ENCODE assay signal across 26 cellular contexts in the genomic region with DNA sequence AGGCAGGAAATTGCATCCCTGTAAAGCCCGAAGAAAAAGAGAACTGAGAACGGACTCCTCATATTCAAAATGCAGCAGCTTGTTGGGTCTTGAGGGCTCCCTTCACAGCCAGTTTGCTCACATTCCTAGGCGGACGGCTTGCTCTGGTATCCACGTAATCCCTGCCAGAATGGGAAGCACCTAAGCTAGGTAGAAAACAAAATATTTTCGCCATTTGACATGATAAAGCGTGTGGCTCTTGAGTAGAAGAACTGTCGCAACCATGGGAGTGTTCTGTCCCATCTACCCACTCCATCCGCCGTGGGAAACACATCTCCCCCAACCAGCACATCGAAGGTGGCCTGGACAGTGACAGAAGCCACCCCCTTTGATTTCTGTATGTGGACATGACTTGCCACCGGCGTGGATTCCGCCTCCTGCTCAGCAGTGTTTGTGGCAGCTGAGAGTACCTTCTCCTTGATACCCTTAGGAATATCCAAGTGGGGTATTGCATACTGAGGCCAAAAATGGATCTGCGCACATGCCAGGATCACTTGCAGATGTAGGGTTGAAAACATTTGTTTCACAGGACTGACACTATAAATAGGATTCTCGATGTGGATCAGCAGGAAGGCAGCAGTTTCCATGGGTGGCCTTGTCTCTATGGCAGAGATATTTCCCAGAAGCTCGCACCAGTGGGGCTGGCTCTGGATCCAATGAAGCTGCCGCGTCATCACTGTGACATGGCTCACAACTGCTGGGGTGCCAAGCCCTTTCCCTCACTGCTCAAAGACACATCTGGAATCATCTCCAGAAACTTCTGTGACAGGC.
DNase-seq lines count a peak whose midpoint lies in the region; ATAC-seq and TF ChIP-seq lines count a peak whose summit lies in the region.
"Had no signal": no experiment of that assay in that cellular context is flagged by ENCODE, and none has a peak within 500 bp of the region (broad histone marks: within the 10 kb centered on the region; RNA-seq: fewer than 3 reads in every experiment).

No MANE protein-coding gene starts in this region.

- H3K9me3 ChIP-seq in breast epithelium (no peaks in the 10 kb centered on the region), mammary epithelial cell (replicated peaks; ENCODE audit: insufficient read depth, low read length) (no peaks in the 10 kb centered on the region), lower lobe of right lung (no peaks in the 10 kb centered on the region), aorta (ENCODE audit: control insufficient read depth, low read length) (no peaks in the 10 kb centered on the region), mucosa of descending colon (no peaks in the 10 kb centered on the region)
- H3K9me3 ChIP-seq: HAP-1, prostate gland, transverse colon had no signal

- DNase-seq in breast epithelium (ENCODE audit: low spot score in 2 of 2): peak in 1 of 2 donors; percentile 68
- no peak for DNase-seq in MCF 10A (ENCODE audit: unreplicated experiment)
- DNase-seq in mammary epithelial cell: no peak
- peak; percentile 53 for DNase-seq in lower lobe of right lung
- DNase-seq in aorta: no peak
- no peak for DNase-seq in NCI-H1694 treated with DMSO at 0.1 percent for 48 hours (lab: John Stamatoyannopoulos, UW)
- no peak for DNase-seq in mucosa of descending colon
- DNase-seq: 8988T; activated gamma-delta T cell; adrenal gland; Calu3; dermis blood vessel endothelial cell; foreskin melanocyte; kidney; NCI-H2171 treated with DMSO at 0.1 percent for 48 hours; NCI-H526; nephron progenitor cell; small intestine; stimulated activated CD4-positive, alpha-beta T cell treated with anti-CD3 and anti-CD28 coated beads, Interleukin-2, amount 100 ng/mL, for 48 hours; stimulated activated naive CD8-positive, alpha-beta T cell treated with anti-CD3 and anti-CD28 coated beads, Interleukin-15, Interleukin-2, amounts not matched to agents 100 U/mL and 50 U/mL, for 24 hours; transverse colon had no signal

- no peaks in the 10 kb centered on the region for H4K20me1 ChIP-seq in mammary epithelial cell (ENCODE audit: insufficient read depth, low read length)

- intact Hi-C loops in breast epithelium (cut with DNase I; ENCODE audit: low total_unique reads): no loop called here
- intact Hi-C loops in MCF 10A (cut with micrococcal nuclease): no loop called here
- intact Hi-C loops in mammary epithelial cell (cut with micrococcal nuclease): loop anchor here (5.0 to 10.0 kb wide), 3 partner anchors 42 to 360 kb away; no protein-coding TSS in a partner anchor
- intact Hi-C loops in lower lobe of right lung (cut with DNase I): no loop called here
- intact Hi-C loops in aorta (cut with DNase I): no loop called here
- intact Hi-C loops in mucosa of descending colon (cut with DNase I, micrococcal nuclease): no loop called here

- no peak overlapping the region for H3K4me3 Mint-ChIP-seq in MCF 10A (ENCODE audit: unreplicated experiment)
- H3K4me3 Mint-ChIP-seq: memory B cell, nephron progenitor cell had no signal

- peak; percentile 30 to 54 for ATAC-seq in lower lobe of right lung
- peak; percentile 43 for ATAC-seq in aorta (ENCODE audit: low FRiP score)
- ATAC-seq in mucosa of descending colon: no peak
- ATAC-seq in HG02840 (IDR thresholded peaks at IDR 0.05; ENCODE audit: low FRiP score, unreplicated experiment): no peak
- ATAC-seq: stimulated activated naive CD8-positive, alpha-beta T cell treated with anti-CD3 and anti-CD28 coated beads, Interleukin-15, Interleukin-2, amounts not matched to agents 100 U/mL and 50 U/mL, for 24 hours had no signal

- no peaks in the 10 kb centered on the region for H3K36me3 ChIP-seq in breast epithelium
- H3K36me3 ChIP-seq in mammary epithelial cell (ENCODE audit: insufficient read depth, low read length): no peaks in the 10 kb centered on the region
- H3K36me3 ChIP-seq in lower lobe of right lung: no peaks in the 10 kb centered on the region
- H3K36me3 ChIP-seq in aorta (ENCODE audit: control insufficient read depth in 1 of 2, insufficient read depth in 2 of 2, low read length in 1 of 2): no peaks in the 10 kb centered on the region
- no peaks in the 10 kb centered on the region for H3K36me3 ChIP-seq in mucosa of descending colon (ENCODE audit: low read depth)
- H3K36me3 ChIP-seq: adrenal gland, HAP-1, prostate gland, transverse colon had no signal

- H2AFZ ChIP-seq in mammary epithelial cell (ENCODE audit: low read depth, low read length): peak overlapping the region; percentile 61

- in situ Hi-C loops in mammary epithelial cell (cut with MboI; ENCODE audit: low sequenced_read_pairs in 2 of 2): no loop called here

- dilution Hi-C loops in mammary epithelial cell (cut with HindIII; ENCODE audit: low sequenced_read_pairs): no loop called here

- no peak overlapping the region for H3K27ac Mint-ChIP-seq in MCF 10A (ENCODE audit: low read depth, unreplicated experiment)
- H3K27ac Mint-ChIP-seq: memory B cell, nephron progenitor cell had no signal

- whole genome bisulfite sequencing in mammary epithelial cell (ENCODE audit: low coverage, missing lambda C conversion rate): 56% methylated on average over 11 of the region's 19 CpGs
- WGBS in aorta, 2 donors: 90% methylated on average over 19 of the region's 19 CpGs

- no peaks in the 10 kb centered on the region for H3K27me3 Mint-ChIP-seq in MCF 10A (ENCODE audit: insufficient read depth, unreplicated experiment)
- H3K27me3 Mint-ChIP-seq: memory B cell had no signal

- H3K4me1 ChIP-seq in breast epithelium: peaks cover 0 to 6% of the 10 kb centered on the region in 2 donors
- peaks cover 21% of the 10 kb centered on the region for H3K4me1 ChIP-seq in mammary epithelial cell (ENCODE audit: insufficient read depth, low read length)
- H3K4me1 ChIP-seq in lower lobe of right lung: no peaks in the 10 kb centered on the region
- no peaks in the 10 kb centered on the region for H3K4me1 ChIP-seq in aorta (ENCODE audit: control insufficient read depth in 1 of 2, insufficient read depth in 2 of 2, low read length in 2 of 2)
- H3K4me1 ChIP-seq in mucosa of descending colon (ENCODE audit: low read depth): no peaks in the 10 kb centered on the region
- H3K4me1 ChIP-seq: adrenal gland, HAP-1, prostate gland, transverse colon had no signal

- H3K27ac ChIP-seq in breast epithelium (peak overlapping the region; percentile 69 to 82), mammary epithelial cell (ENCODE audit: insufficient read depth, low read depth, low read length) (no peak overlapping the region), lower lobe of right lung (no peak overlapping the region), aorta (ENCODE audit: low read depth in 1 of 2, low read length in 2 of 2) (no peak overlapping the region)
- H3K27ac ChIP-seq: prostate gland, transverse colon, VCaP had no signal

- no peaks in the 10 kb centered on the region for H3K9me3 Mint-ChIP-seq in MCF 10A (ENCODE audit: unreplicated experiment)

- no peaks in the 10 kb centered on the region for H3K36me3 Mint-ChIP-seq in MCF 10A (ENCODE audit: insufficient read depth, unreplicated experiment)
- H3K36me3 Mint-ChIP-seq: memory B cell had no signal

- H3K4me1 Mint-ChIP-seq in MCF 10A (ENCODE audit: insufficient read depth, unreplicated experiment): peaks cover 6% of the 10 kb centered on the region
- H3K4me1 Mint-ChIP-seq: memory B cell, nephron progenitor cell had no signal

- no peaks in the 10 kb centered on the region for H3K27me3 ChIP-seq in breast epithelium
- H3K27me3 ChIP-seq in mammary epithelial cell (ENCODE audit: insufficient read depth, low read length): no peaks in the 10 kb centered on the region
- no peaks in the 10 kb centered on the region for H3K27me3 ChIP-seq in lower lobe of right lung (ENCODE audit: low read depth)
- no peaks in the 10 kb centered on the region for H3K27me3 ChIP-seq in aorta (ENCODE audit: control insufficient read depth in 1 of 2, insufficient read depth in 2 of 2, low read length in 1 of 2)
- H3K27me3 ChIP-seq: adrenal gland, transverse colon had no signal

- peak overlapping the region in 1 of 3 donors; percentile 4 for H3K4me3 ChIP-seq in breast epithelium
- H3K4me3 ChIP-seq in mammary epithelial cell (replicated peaks in 1 of 3; ENCODE audit: insufficient read depth in 1 of 3, low read depth in 2 of 3, low read length in 3 of 3): no peak overlapping the region
- no peak overlapping the region for H3K4me3 ChIP-seq in lower lobe of right lung
- no peak overlapping the region for H3K4me3 ChIP-seq in aorta (ENCODE audit: low read length in 2 of 2)
- no peak overlapping the region for H3K4me3 ChIP-seq in mucosa of descending colon
- H3K4me3 ChIP-seq: adrenal gland, HAP-1, prostate gland, transverse colon had no signal

- H3K79me2 ChIP-seq in mammary epithelial cell (ENCODE audit: insufficient read depth, low read length): no peaks in the 10 kb centered on the region

- CTCF ChIA-PET in MCF 10A (lab: Yijun Ruan, JAX): no interaction called here
- CTCF ChIA-PET in mammary epithelial cell (lab: Charles Lee; ENCODE audit: low non-redundant PET): no interaction called here

- POLR2A ChIA-PET in MCF 10A (lab: Yijun Ruan, JAX): no interaction called here

- no peak for TF ChIP-seq POLR2A in breast epithelium (IDR thresholded peaks at IDR 0.05)

- no peak for TF ChIP-seq CTCF in breast epithelium (IDR thresholded peaks at IDR 0.05)
- TF ChIP-seq CTCF in MCF 10A (IDR thresholded peaks at IDR 0.05; ENCODE audit: unreplicated experiment): no peak
- no peak for TF ChIP-seq CTCF in mammary epithelial cell (conservative IDR thresholded peaks at IDR 0.05 in 1 of 2, IDR thresholded peaks at IDR 0.05 in 1 of 2; ENCODE audit: extremely low read depth in 1 of 2, insufficient read depth in 1 of 2, low read depth in 1 of 2, low read length in 2 of 2)
- TF ChIP-seq CTCF in lower lobe of right lung (IDR thresholded peaks at IDR 0.05): no peak
- TF ChIP-seq CTCF in mucosa of descending colon (IDR thresholded peaks at IDR 0.05): no peak

- H3K9ac ChIP-seq in mammary epithelial cell (ENCODE audit: insufficient read depth, low read length): no peak overlapping the region

- no peak overlapping the region for H3K4me2 ChIP-seq in mammary epithelial cell (ENCODE audit: insufficient read depth, low read depth, low read length)

- BruUV-seq in MCF 10A (replicated peaks; lab: Mats Ljungman, UMichigan) (no TSS peak), mammary epithelial cell (replicated peaks; lab: Mats Ljungman, UMichigan) (no TSS peak)

Comparison
In these comparisons a context has a peak if more than half of its experiments do, and no peak if none do; other contexts are left out.
1. H3K27ac ChIP-seq: peak in breast epithelium (2 of 2); none in mammary epithelial cell (single experiment), lower lobe of right lung (single experiment) and aorta (0 of 2).
2. ATAC-seq: peak in lower lobe of right lung (2 of 2) and aorta (single experiment); none in mucosa of descending colon (single experiment) and HG02840 (single experiment).